In the genomic region with DNA sequence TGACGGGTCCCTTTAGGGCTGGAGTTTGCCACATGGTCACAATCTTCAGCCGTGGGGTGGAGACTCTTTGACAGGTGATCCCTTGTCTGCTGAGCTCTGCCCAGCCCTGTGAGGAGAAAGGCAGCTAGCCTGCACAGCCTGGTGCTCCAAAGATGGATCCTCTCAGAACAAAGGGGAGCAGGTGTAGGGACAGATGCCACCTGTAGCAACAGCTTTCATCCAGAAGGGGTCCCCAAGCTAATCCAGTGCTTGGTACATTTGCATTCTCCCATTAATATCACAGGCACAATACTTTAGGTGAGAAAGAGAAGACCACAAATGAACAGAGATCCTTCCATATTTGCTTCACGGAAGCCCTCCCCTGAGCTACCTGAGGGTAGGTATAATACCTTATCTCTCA, we compare ENCODE assay signal across 13 cellular contexts.
DNase-seq lines count a peak whose midpoint lies in the region; ATAC-seq lines count a peak whose summit lies in the region.
"Had no signal": no experiment of that assay in that cellular context is flagged by ENCODE, and none has a peak within 500 bp of the region (broad histone marks: within the 10 kb centered on the region; RNA-seq: fewer than 3 reads in every experiment).

No MANE protein-coding gene starts in this region.

- H4K8ac ChIP-seq in neuronal stem cell (ENCODE audit: low read depth, low read length) = no peak overlapping the region

- no peak overlapping the region for H2BK120ac ChIP-seq in neuronal stem cell (ENCODE audit: low read depth, low read length)

- no peak overlapping the region for H2BK15ac ChIP-seq in neuronal stem cell (ENCODE audit: low read length)

- no peak overlapping the region for H2AK5ac ChIP-seq in neuronal stem cell (ENCODE audit: low read depth, low read length)

- no peak overlapping the region for H3K23ac ChIP-seq in neuronal stem cell (ENCODE audit: low read depth, low read length, poor library complexity)

- no peak overlapping the region for H4K91ac ChIP-seq in neuronal stem cell (ENCODE audit: low read depth, low read length, poor library complexity)

- peak overlapping the region; percentile 6 for H3K9ac ChIP-seq in neuronal stem cell (ENCODE audit: low read depth, low read length, poor library complexity)

- peak overlapping the region; percentile 67 for H3K18ac ChIP-seq in neuronal stem cell (ENCODE audit: low read length)

- H3K79me1 ChIP-seq in neuronal stem cell (ENCODE audit: low read depth, low read length) = no peaks in the 10 kb centered on the region

- no peak overlapping the region for H3K4me2 ChIP-seq in neuronal stem cell (ENCODE audit: insufficient read depth, low read length, poor library complexity, severe bottlenecking)

- no peaks in the 10 kb centered on the region for H3K36me3 ChIP-seq in neuronal stem cell (replicated peaks in 1 of 2; ENCODE audit: control insufficient read depth in 2 of 2, insufficient read depth in 2 of 2, low read length in 2 of 2)

- no peak overlapping the region for H2BK5ac ChIP-seq in neuronal stem cell (ENCODE audit: low read length)

- DNase-seq in NCI-H2107 treated with DMSO at 0.1 percent for 48 hours (lab: John Stamatoyannopoulos, UW; ENCODE audit: unreplicated experiment) (peak; percentile 35), NCI-H2107 (lab: John Stamatoyannopoulos, UW) (no peak), NAMALWA (ENCODE audit: low spot score) (peak; percentile 8), SW480 (ENCODE audit: low spot score) (peak; percentile 28), neuronal stem cell (ENCODE audit: low spot score) (no peak)
- DNase-seq: activated naive CD8-positive, alpha-beta T cell treated with anti-CD3 and anti-CD28 coated beads, Interleukin-2, amount 10 ng/mL, durations not matched to agents 7 days and 5 days; mesendoderm; NCI-H2227 treated with DMSO at 0.1 percent for 48 hours; SHP77 treated with DMSO at 0.1 percent for 48 hours; stimulated activated CD4-positive, alpha-beta T cell treated with anti-CD3 and anti-CD28 coated beads, Interleukin-15, amount 100 ng/mL, for 24 hours had no signal

- no peak overlapping the region for H2BK12ac ChIP-seq in neuronal stem cell (ENCODE audit: low read length)

- H2AFZ ChIP-seq in neuronal stem cell (ENCODE audit: low read length) = no peak overlapping the region

- no peaks in the 10 kb centered on the region for H3K9me3 ChIP-seq in neuronal stem cell (replicated peaks in 1 of 2; ENCODE audit: control insufficient read depth in 2 of 2, insufficient read depth in 1 of 2, low read depth in 1 of 2, low read length in 2 of 2)

- no peak overlapping the region for H3K14ac ChIP-seq in neuronal stem cell (ENCODE audit: low read length)

- peaks cover 0 to 5% of the 10 kb centered on the region in 2 donors for H3K4me1 ChIP-seq in neuronal stem cell (ENCODE audit: control insufficient read depth in 2 of 2, insufficient read depth in 1 of 2, low read depth in 1 of 2, low read length in 2 of 2)

- no peak overlapping the region for H3K4me3 ChIP-seq in neuronal stem cell (ENCODE audit: low read length in 2 of 2)

- no peak overlapping the region for H3K27ac ChIP-seq in neuronal stem cell (replicated peaks; ENCODE audit: low read length)

- no CpG with 5 or more reads among the region's 3 CpGs for WGBS in neuronal stem cell (ENCODE audit: extremely low coverage in 2 of 2, insufficient read length in 2 of 2, insufficient replicate concordance in 1 of 2), 2 donors

- no peak overlapping the region for H3K4ac ChIP-seq in neuronal stem cell (ENCODE audit: low read length)

- no peaks in the 10 kb centered on the region for H3K27me3 ChIP-seq in neuronal stem cell (ENCODE audit: control insufficient read depth in 3 of 3, insufficient read depth in 3 of 3, low read depth in 1 of 3, low read length in 3 of 3)

- ATAC-seq in HG02885 (IDR thresholded peaks at IDR 0.05; ENCODE audit: poor library complexity, unreplicated experiment) (no peak), GM18520 (IDR thresholded peaks at IDR 0.05; ENCODE audit: unreplicated experiment) (no peak), HG02970 (IDR thresholded peaks at IDR 0.05; ENCODE audit: low FRiP score, unreplicated experiment) (no peak)

Comparison
In these comparisons a context has a peak if more than half of its experiments do, and no peak if none do; other contexts are left out.
1. DNase-seq: peak in NCI-H2107 treated with DMSO at 0.1 percent for 48 hours (single experiment), NAMALWA (single experiment) and SW480 (single experiment); none in NCI-H2107 (single experiment) and neuronal stem cell (single experiment).